Comparison of ENCODE assay signal across 8 cellular contexts in genomic region chr2:84919885-84920580, GRCh38. TPM values are rescaled to one million over a fixed set of nuclear protein-coding genes. Genes with fewer than 3 reads are reported as not detected.
A peak's percentile ranks its signal among the peaks of the same experiment; 100 is the strongest.
DNase-seq lines count a peak whose midpoint lies in the region; ATAC-seq and TF ChIP-seq lines count a peak whose summit lies in the region.

No MANE protein-coding gene starts in this region.

- intact Hi-C loops in esophagus squamous epithelium (cut with DNase I), result loop anchor here (10.0 kb wide), 1 partner anchor 425 kb away; no protein-coding TSS in a partner anchor
- intact Hi-C loops in ovary (cut with DNase I), result loop anchor here in 1 of 4 donors (10.0 kb wide), 1 partner anchor 425 kb away; no protein-coding TSS in a partner anchor

- H3K9me3 ChIP-seq in esophagus squamous epithelium, result no peaks in the 10 kb centered on the region
- no peaks in the 10 kb centered on the region for H3K9me3 ChIP-seq in ovary

- WGBS in esophagus squamous epithelium, 2 donors, result 7 to 16% methylated on average over 7 of the region's 7 CpGs
- WGBS in ovary, 3 donors, result 4 to 7% (median 6%) methylated on average over 7 of the region's 7 CpGs

- H3K27me3 ChIP-seq in esophagus squamous epithelium (no peaks in the 10 kb centered on the region), ovary (no peaks in the 10 kb centered on the region)

- peak overlapping the region; percentile 71 to 90 (median 82) for H3K27ac ChIP-seq in esophagus squamous epithelium
- peak overlapping the region; percentile 52 to 72 for H3K27ac ChIP-seq in ovary

- no peak for TF ChIP-seq POLR2A in esophagus squamous epithelium (IDR thresholded peaks at IDR 0.05)
- no peak for TF ChIP-seq POLR2A in ovary (IDR thresholded peaks at IDR 0.05)

- H3K4me1 ChIP-seq in esophagus squamous epithelium (peaks cover 16 to 31% (median 18%) of the 10 kb centered on the region in 3 donors), ovary (ENCODE audit: insufficient read depth) (peaks cover 6% of the 10 kb centered on the region)

- peak; percentile 91 for DNase-seq in Caki2 (ENCODE audit: low read depth)
- DNase-seq in activated CD4-positive, alpha-beta T cell treated with anti-CD3 and anti-CD28 coated beads for 48 hours, result peak; percentile 74
- DNase-seq in esophagus squamous epithelium (lab: John Stamatoyannopoulos, UW), result no peak
- peak; percentile 51 to 74 (median 60) for DNase-seq in ovary
- DNase-seq in hippocampal formation (lab: John Stamatoyannopoulos, UW), result no peak
- DNase-seq in NCI-H187 treated with DMSO at 0.1 percent for 48 hours (lab: John Stamatoyannopoulos, UW), result no peak

- in situ Hi-C loops in Caki2 (cut with HindIII; ENCODE audit: low pct_unique_long_range_greater_than_20kb, low sequenced_read_pairs), result no loop called here

- H3K36me3 ChIP-seq in esophagus squamous epithelium (no peaks in the 10 kb centered on the region), ovary (no peaks in the 10 kb centered on the region)

- TF ChIP-seq CTCF in esophagus squamous epithelium (IDR thresholded peaks at IDR 0.05) (no peak), ovary (IDR thresholded peaks at IDR 0.05) (no peak)

- TF ChIP-seq EP300 in ovary (IDR thresholded peaks at IDR 0.05), result no peak

- H3K4me3 ChIP-seq in esophagus squamous epithelium (peak overlapping the region in 1 of 4 donors; percentile 41), ovary (no peak overlapping the region)

- peak; percentile 58 for ATAC-seq in GM19455 (IDR thresholded peaks at IDR 0.05; ENCODE audit: unreplicated experiment)
- peak; percentile 45 for ATAC-seq in HG03520 (IDR thresholded peaks at IDR 0.05; ENCODE audit: unreplicated experiment)

RNA-seq across cellular contexts. Expression of gene TMSB10, which starts 14.6 kb away (rescaled TPM):
- total RNA-seq in Caki2 (2014; rRNA removed; shearing (Covaris generic); ENCODE audit: low replicate concordance), result 11,384 and 12,769 TPM in 2 replicates
- 1,000 to 10,000 TPM; 2,239 to 4,093 (median 3,173) TPM for total RNA-seq in esophagus squamous epithelium
- total RNA-seq in ovary, result 1,000 to 10,000 TPM; 1,247 to 5,558 (median 2,420) TPM
- polyA plus RNA-seq in ovary, result 1,000 to 10,000 TPM; 3,855 to 4,037 TPM

RNA-seq across cellular contexts. Expression of gene TRABD2A, which starts 39.1 kb away (rescaled TPM):
- total RNA-seq in Caki2 (2014; rRNA removed; shearing (Covaris generic); ENCODE audit: low replicate concordance), result 0.34 and 2.6 TPM in 2 replicates
- total RNA-seq in esophagus squamous epithelium, result 1 to 10 TPM in 1 of 4 donors, under 1 TPM in 2, not detected in 1; 0.53 to 1.8 (median 0.76) TPM
- 10 to 100 TPM; 12.2 to 71.0 (median 24.3) TPM for total RNA-seq in ovary
- 10 to 100 TPM; 33.3 to 35.7 TPM for polyA plus RNA-seq in ovary

RNA-seq across cellular contexts. Expression of gene KCMF1, which starts 50.9 kb away (rescaled TPM):
- 42.7 and 59.6 TPM in 2 replicates for total RNA-seq in Caki2 (2014; rRNA removed; shearing (Covaris generic); ENCODE audit: low replicate concordance)
- total RNA-seq in esophagus squamous epithelium (10 to 100 TPM; 35.6 to 50.8 (median 44.5) TPM), ovary (10 to 100 TPM; 21.9 to 58.7 (median 53.5) TPM)
- 10 to 100 TPM; 28.5 to 50.7 TPM for polyA plus RNA-seq in ovary

Comparison
In these comparisons a context has a peak if more than half of its experiments do, and no peak if none do; other contexts are left out.
1. DNase-seq: peak in Caki2 (single experiment), activated CD4-positive, alpha-beta T cell treated with anti-CD3 and anti-CD28 coated beads for 48 hours (single experiment) and ovary (5 of 5); none in esophagus squamous epithelium (single experiment), hippocampal formation (0 of 2) and NCI-H187 treated with DMSO at 0.1 percent for 48 hours (single experiment).